1 cellular context compared by ENCODE assay signal in the genomic region with DNA sequence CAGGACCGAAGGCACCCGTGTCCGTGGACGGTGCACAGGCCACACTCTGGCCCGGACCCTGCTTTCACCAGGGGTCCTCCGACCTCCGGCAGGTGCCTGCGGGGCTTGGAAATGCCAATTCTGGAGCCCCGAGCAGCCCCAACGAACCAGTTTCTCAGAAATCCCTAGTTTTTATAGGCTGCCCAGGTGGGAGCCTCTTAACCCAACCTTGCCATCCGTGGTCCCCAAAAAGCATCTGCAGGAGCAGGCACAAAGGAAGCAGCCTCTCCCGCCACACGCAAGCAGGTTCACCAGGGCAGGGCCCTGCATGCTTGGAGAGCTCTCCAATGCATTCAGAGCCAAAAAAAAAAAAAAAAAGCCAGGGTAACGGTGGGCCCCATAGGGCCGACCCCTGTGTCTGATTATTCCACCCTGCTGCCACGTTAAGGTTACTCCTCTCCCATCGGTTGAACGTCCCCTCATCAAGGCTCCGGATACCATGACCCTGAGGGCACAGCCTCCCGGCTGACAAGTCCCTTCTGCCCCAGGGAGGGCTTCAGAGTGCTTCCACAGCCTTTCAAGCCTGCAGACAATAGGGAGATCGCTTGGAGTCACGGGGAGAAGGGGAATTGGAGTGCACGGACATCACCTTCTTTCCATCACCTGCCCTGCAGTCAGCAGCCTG.
TF ChIP-seq lines count a peak whose summit lies in the region.

No MANE protein-coding gene starts in this region.

TF ChIP-seq in IMR-90, 13 proteins besides CTCF, POLR2A, EP300 and RAD21 (continued from another document):
- TF ChIP-seq FOS (IDR thresholded peaks at IDR 0.05; ENCODE audit: low read depth, low read length) (no peak), ELK1 (IDR thresholded peaks at IDR 0.05; ENCODE audit: borderline replicate concordance, low read depth, low read length) (no peak), RFX5 (IDR thresholded peaks at IDR 0.05; ENCODE audit: low read depth, low read length) (no peak), CEBPB (IDR thresholded peaks at IDR 0.05; ENCODE audit: low read depth, low read length) (no peak), MXI1 (IDR thresholded peaks at IDR 0.05; ENCODE audit: borderline replicate concordance, low read depth, low read length) (no peak), CHD1 (IDR thresholded peaks at IDR 0.05; ENCODE audit: low read depth, low read length) (no peak)
TF ChIP-seq in IMR-90: peak in this region for 0.
